1 cellular context compared by ENCODE assay signal in genomic region chr2:96136123-96136720, GRCh38.
TF ChIP-seq lines count a peak whose summit lies in the region.

No MANE protein-coding gene starts in this region.

TF ChIP-seq in GM12891, 5 proteins besides CTCF, POLR2A, EP300 and RAD21:
- 0 out of 2 replicates have a peak, but pooled peaks have one; percentile 33 for TF ChIP-seq POLR2AphosphoS5 (IDR thresholded peaks at IDR 0.05; ENCODE audit: low read depth, low read length)
- no peak for TF ChIP-seq PAX5 (IDR thresholded peaks at IDR 0.05; ENCODE audit: insufficient read depth, low read length, severe bottlenecking)
- TF ChIP-seq TAF1 (IDR thresholded peaks at IDR 0.05; ENCODE audit: low read depth, low read length): no peak
- no peak for TF ChIP-seq POU2F2 (IDR thresholded peaks at IDR 0.05; ENCODE audit: low read depth, low read length)
- TF ChIP-seq SPI1 (IDR thresholded peaks at IDR 0.05; ENCODE audit: low read depth, low read length): no peak
